Comparison of ENCODE assay signal across 9 cellular contexts in the genomic region with DNA sequence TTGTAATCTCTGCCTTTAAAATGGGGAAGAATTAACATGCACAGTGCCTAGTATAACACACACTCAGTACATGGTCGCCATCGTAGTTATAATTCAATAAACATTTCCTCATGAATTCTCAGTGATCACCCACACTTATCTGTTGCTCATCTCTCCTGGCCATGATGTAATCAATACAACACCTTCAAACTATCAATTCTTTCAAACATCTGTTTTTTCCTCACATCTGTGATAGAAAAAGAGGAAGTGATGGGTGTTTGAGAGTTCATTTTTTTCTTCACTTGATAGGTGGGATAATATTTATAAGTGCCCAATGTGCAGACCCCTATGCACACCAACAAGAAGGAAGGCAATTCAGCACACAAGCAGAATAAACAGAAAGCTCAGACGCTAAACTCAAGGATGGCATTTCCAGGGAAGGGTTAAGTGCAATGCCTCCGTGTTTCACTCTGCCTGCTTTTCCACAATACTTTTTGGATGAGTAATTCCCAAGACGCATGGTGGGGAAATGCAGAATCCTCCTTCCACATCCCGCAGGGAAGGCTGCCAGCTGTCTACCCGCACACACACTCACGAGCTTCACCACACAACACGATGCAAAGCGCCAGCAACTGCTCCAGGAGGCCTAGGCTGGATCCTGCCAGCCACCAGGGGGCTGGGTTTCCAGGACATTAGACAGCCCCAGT.
DNase-seq lines count a peak whose midpoint lies in the region; ATAC-seq and TF ChIP-seq lines count a peak whose summit lies in the region.
"Had no signal": no experiment of that assay in that cellular context is flagged by ENCODE, and none has a peak within 500 bp of the region (broad histone marks: within the 10 kb centered on the region; RNA-seq: fewer than 3 reads in every experiment).

No MANE protein-coding gene starts in this region.

- no peak overlapping the region for H3K4me3 ChIP-seq in gastroesophageal sphincter

- no peak for TF ChIP-seq EP300 in gastroesophageal sphincter (IDR thresholded peaks at IDR 0.05)

- no peaks in the 10 kb centered on the region for H3K9me3 Mint-ChIP-seq in T-helper 2 cell treated with Interferon-gamma antibody and Interleukin-4, amounts not matched to agents 5 μg/mL and 100 μg/mL, for 36 hours
- H3K9me3 Mint-ChIP-seq: activated B cell treated with CpG ODN at 0.5 μM for 24 hours had no signal

- H3K4me3 Mint-ChIP-seq in T-helper 2 cell treated with Interferon-gamma antibody and Interleukin-4, amounts not matched to agents 5 μg/mL and 100 μg/mL, for 36 hours = no peak overlapping the region
- H3K4me3 Mint-ChIP-seq: activated B cell treated with CpG ODN at 0.5 μM for 24 hours had no signal

- H3K4me1 ChIP-seq in gastroesophageal sphincter = peaks cover 0 to 65% (median 23%) of the 10 kb centered on the region in 3 donors

- no peaks in the 10 kb centered on the region for H3K9me3 ChIP-seq in gastroesophageal sphincter

- TF ChIP-seq POLR2A in gastroesophageal sphincter (IDR thresholded peaks at IDR 0.05) = no peak

- peaks cover 6% of the 10 kb centered on the region for H3K4me1 Mint-ChIP-seq in T-helper 2 cell treated with Interferon-gamma antibody and Interleukin-4, amounts not matched to agents 5 μg/mL and 100 μg/mL, for 36 hours (ENCODE audit: low read depth)

- no peak overlapping the region for H3K27ac Mint-ChIP-seq in T-helper 2 cell treated with Interferon-gamma antibody and Interleukin-4, amounts not matched to agents 5 μg/mL and 100 μg/mL, for 36 hours
- H3K27ac Mint-ChIP-seq: activated B cell treated with CpG ODN at 0.5 μM for 24 hours had no signal

- peak; percentile 61 for ATAC-seq in gastroesophageal sphincter
- ATAC-seq in HG03469 (IDR thresholded peaks at IDR 0.05; ENCODE audit: unreplicated experiment) = no peak

- TF ChIP-seq CTCF in gastroesophageal sphincter (IDR thresholded peaks at IDR 0.05) = peak in 2 of 4 experiments; percentile 49 to 54

- no peaks in the 10 kb centered on the region for H3K27me3 ChIP-seq in gastroesophageal sphincter

- WGBS in gastroesophageal sphincter (ENCODE audit: low coverage in 1 of 2), 2 donors = 50 to 58% methylated on average over 4 of the region's 10 CpGs

- H3K36me3 ChIP-seq in gastroesophageal sphincter = no peaks in the 10 kb centered on the region

- peak; percentile 5 for DNase-seq in NCI-H146 (lab: John Stamatoyannopoulos, UW)
- DNase-seq in NCI-H146 treated with DMSO at 0.1 percent for 48 hours (lab: John Stamatoyannopoulos, UW; ENCODE audit: unreplicated experiment) = no peak
- peak; percentile 70 to 81 for DNase-seq in SW 1271 (lab: John Stamatoyannopoulos, UW)
- DNase-seq in pulmonary artery endothelial cell (ENCODE audit: low read depth, low spot score) = peak; percentile 98
- DNase-seq in T-helper 2 cell treated with Interferon-gamma antibody and Interleukin-4, amounts not matched to agents 5 μg/mL and 100 μg/mL, for 36 hours (ENCODE audit: low spot score) = no peak
- no peak for DNase-seq in NCI-H1105 (lab: John Stamatoyannopoulos, UW)
- DNase-seq: activated B cell treated with CpG ODN at 0.5 μM for 24 hours had no signal

- H3K36me3 Mint-ChIP-seq in T-helper 2 cell treated with Interferon-gamma antibody and Interleukin-4, amounts not matched to agents 5 μg/mL and 100 μg/mL, for 36 hours (ENCODE audit: low read depth) = peaks cover 7% of the 10 kb centered on the region

- no peaks in the 10 kb centered on the region for H3K27me3 Mint-ChIP-seq in T-helper 2 cell treated with Interferon-gamma antibody and Interleukin-4, amounts not matched to agents 5 μg/mL and 100 μg/mL, for 36 hours (ENCODE audit: low read depth)
- H3K27me3 Mint-ChIP-seq: activated B cell treated with CpG ODN at 0.5 μM for 24 hours had no signal

- peak overlapping the region in 1 of 4 donors; percentile 22 for H3K27ac ChIP-seq in gastroesophageal sphincter

Comparison
In these comparisons a context has a peak if more than half of its experiments do, and no peak if none do; other contexts are left out.
1. DNase-seq: peak in NCI-H146 (single experiment), SW 1271 (2 of 2) and pulmonary artery endothelial cell (single experiment); none in NCI-H146 treated with DMSO at 0.1 percent for 48 hours (single experiment), T-helper 2 cell treated with Interferon-gamma antibody and Interleukin-4, amounts not matched to agents 5 μg/mL and 100 μg/mL, for 36 hours (single experiment) and NCI-H1105 (single experiment).